In genomic region chr11:113554531-113554930, GRCh38 we compare ENCODE assay signal across 16 cellular contexts.
DNase-seq lines count a peak whose midpoint lies in the region; ATAC-seq and TF ChIP-seq lines count a peak whose summit lies in the region.
"Had no signal": no experiment of that assay in that cellular context is flagged by ENCODE, and none has a peak within 500 bp of the region (broad histone marks: within the 10 kb centered on the region; RNA-seq: fewer than 3 reads in every experiment).

No MANE protein-coding gene starts in this region.

- H3K27ac Mint-ChIP-seq in neural progenitor cell: peak overlapping the region; percentile 54
- H3K27ac Mint-ChIP-seq in stimulated activated naive CD8-positive, alpha-beta T cell treated with anti-CD3 and anti-CD28 coated beads, Interleukin-15, amount 100 ng/mL, for 72 hours: no peak overlapping the region
- H3K27ac Mint-ChIP-seq: activated T-helper 1 cell treated with anti-CD3 and anti-CD28 coated beads, Interleukin-12 subunit alpha, Interleukin-12 subunit beta, Interleukin-2, Interleukin-4 antibody, amounts not matched to agents 30 ng/mL and 10 ng/mL and 1 ng/mL, durations not matched to agents 14 hours and 24 hours and 36 hours had no signal

- peaks cover 50% of the 10 kb centered on the region for H3K4me1 Mint-ChIP-seq in neural progenitor cell
- no peaks in the 10 kb centered on the region for H3K4me1 Mint-ChIP-seq in stimulated activated naive CD8-positive, alpha-beta T cell treated with anti-CD3 and anti-CD28 coated beads, Interleukin-15, amount 100 ng/mL, for 72 hours
- H3K4me1 Mint-ChIP-seq: central memory CD8-positive, alpha-beta T cell had no signal

- H3K27me3 ChIP-seq in WERI-Rb-1 (ENCODE audit: insufficient read depth, low read depth, severe bottlenecking) (no peaks in the 10 kb centered on the region), neural progenitor cell (no peaks in the 10 kb centered on the region)
- H3K27me3 ChIP-seq: Peyer's patch, thyroid gland had no signal

- peak overlapping the region; percentile 20; the same call in 1 of the 2 replicates for H3K27ac ChIP-seq in WERI-Rb-1
- H3K27ac ChIP-seq in neural progenitor cell: no peak overlapping the region
- H3K27ac ChIP-seq: pancreas, Peyer's patch, thyroid gland had no signal

- DNase-seq in GM12865 (ENCODE audit: low read depth) (peak; percentile 4), NCI-H2171 (lab: John Stamatoyannopoulos, UW) (peak; percentile 21), WERI-Rb-1 (peak; percentile 69), neural progenitor cell (ENCODE audit: low spot score) (no peak), SIG-M5 (lab: John Stamatoyannopoulos, UW) (no peak), cerebellar nuclear complex (lab: John Stamatoyannopoulos, UW) (no peak), germinal center (ENCODE audit: low spot score) (no peak)
- DNase-seq in stimulated activated naive CD8-positive, alpha-beta T cell treated with anti-CD3 and anti-CD28 coated beads, Interleukin-15, amount 100 ng/mL, for 72 hours: no peak
- DNase-seq: AML-193, NCI-H1092, NCI-H446 treated with DMSO at 0.1 percent for 48 hours, pancreas, Peyer's patch, thyroid gland had no signal

- no peak for ATAC-seq in stimulated activated naive CD8-positive, alpha-beta T cell treated with anti-CD3 and anti-CD28 coated beads, Interleukin-15, amount 100 ng/mL, for 72 hours
- ATAC-seq: pancreas had no signal

- no peaks in the 10 kb centered on the region for H4K20me1 ChIP-seq in neural progenitor cell (ENCODE audit: low read depth)

- H3K9ac ChIP-seq in neural progenitor cell: no peak overlapping the region

- no peaks in the 10 kb centered on the region for H3K36me3 Mint-ChIP-seq in neural progenitor cell

- H3K36me3 ChIP-seq in WERI-Rb-1 (no peaks in the 10 kb centered on the region), neural progenitor cell (no peaks in the 10 kb centered on the region)
- H3K36me3 ChIP-seq: pancreas, Peyer's patch, thyroid gland had no signal

- H3K79me2 ChIP-seq in neural progenitor cell (ENCODE audit: low read depth): no peaks in the 10 kb centered on the region

- peaks cover 10% of the 10 kb centered on the region for H3K27me3 Mint-ChIP-seq in neural progenitor cell (ENCODE audit: insufficient read depth, low read depth)
- H3K27me3 Mint-ChIP-seq in stimulated activated naive CD8-positive, alpha-beta T cell treated with anti-CD3 and anti-CD28 coated beads, Interleukin-15, amount 100 ng/mL, for 72 hours: peaks cover 33% of the 10 kb centered on the region

- H3K4me1 ChIP-seq in neural progenitor cell: peaks cover 48% of the 10 kb centered on the region
- H3K4me1 ChIP-seq: pancreas, Peyer's patch, thyroid gland had no signal

- peak overlapping the region; percentile 49 for H3K4me3 Mint-ChIP-seq in neural progenitor cell
- no peak overlapping the region for H3K4me3 Mint-ChIP-seq in stimulated activated naive CD8-positive, alpha-beta T cell treated with anti-CD3 and anti-CD28 coated beads, Interleukin-15, amount 100 ng/mL, for 72 hours
- H3K4me3 Mint-ChIP-seq: activated T-helper 1 cell treated with anti-CD3 and anti-CD28 coated beads, Interleukin-12 subunit alpha, Interleukin-12 subunit beta, Interleukin-2, Interleukin-4 antibody, amounts not matched to agents 30 ng/mL and 10 ng/mL and 1 ng/mL, durations not matched to agents 14 hours and 24 hours and 36 hours; central memory CD8-positive, alpha-beta T cell had no signal

- no peak overlapping the region for H2AFZ ChIP-seq in neural progenitor cell (replicated peaks)

- H3K9me3 Mint-ChIP-seq in neural progenitor cell: no peaks in the 10 kb centered on the region
- no peaks in the 10 kb centered on the region for H3K9me3 Mint-ChIP-seq in stimulated activated naive CD8-positive, alpha-beta T cell treated with anti-CD3 and anti-CD28 coated beads, Interleukin-15, amount 100 ng/mL, for 72 hours
- H3K9me3 Mint-ChIP-seq: activated T-helper 1 cell treated with anti-CD3 and anti-CD28 coated beads, Interleukin-12 subunit alpha, Interleukin-12 subunit beta, Interleukin-2, Interleukin-4 antibody, amounts not matched to agents 30 ng/mL and 10 ng/mL and 1 ng/mL, durations not matched to agents 14 hours and 24 hours and 36 hours; central memory CD8-positive, alpha-beta T cell had no signal

- H3K4me2 ChIP-seq in neural progenitor cell: no peak overlapping the region

- H3K9me3 ChIP-seq in WERI-Rb-1 (ENCODE audit: severe bottlenecking) (no peaks in the 10 kb centered on the region), neural progenitor cell (ENCODE audit: low read depth) (no peaks in the 10 kb centered on the region)
- H3K9me3 ChIP-seq: pancreas, Peyer's patch, thyroid gland had no signal

- no peaks in the 10 kb centered on the region for H3F3A ChIP-seq in neural progenitor cell (ENCODE audit: low read depth)

- H3K4me3 ChIP-seq in GM12865 (ENCODE audit: low read depth, low read length) (no peak overlapping the region), WERI-Rb-1 (ENCODE audit: low read depth, low read length) (no peak overlapping the region), neural progenitor cell (no peak overlapping the region)
- H3K4me3 ChIP-seq: pancreas, Peyer's patch, thyroid gland had no signal

- no peak for TF ChIP-seq CTCF in GM12865 (IDR thresholded peaks at IDR 0.05; ENCODE audit: insufficient read depth, low read depth, low read length, missing control alignments)
- TF ChIP-seq CTCF in WERI-Rb-1 (IDR thresholded peaks at IDR 0.05; ENCODE audit: low read depth, low read length): no peak
- TF ChIP-seq CTCF in neural progenitor cell (IDR thresholded peaks at IDR 0.05): no peak

Comparison
In these comparisons a context has a peak if more than half of its experiments do, and no peak if none do; other contexts are left out.
1. DNase-seq: peak in GM12865 (single experiment), NCI-H2171 (single experiment) and WERI-Rb-1 (single experiment); none in neural progenitor cell (single experiment), SIG-M5 (single experiment), stimulated activated naive CD8-positive, alpha-beta T cell treated with anti-CD3 and anti-CD28 coated beads, Interleukin-15, amount 100 ng/mL, for 72 hours (0 of 2), cerebellar nuclear complex (0 of 2) and germinal center (single experiment).